ENCODE assay signal across 32 cellular contexts in the genomic region with DNA sequence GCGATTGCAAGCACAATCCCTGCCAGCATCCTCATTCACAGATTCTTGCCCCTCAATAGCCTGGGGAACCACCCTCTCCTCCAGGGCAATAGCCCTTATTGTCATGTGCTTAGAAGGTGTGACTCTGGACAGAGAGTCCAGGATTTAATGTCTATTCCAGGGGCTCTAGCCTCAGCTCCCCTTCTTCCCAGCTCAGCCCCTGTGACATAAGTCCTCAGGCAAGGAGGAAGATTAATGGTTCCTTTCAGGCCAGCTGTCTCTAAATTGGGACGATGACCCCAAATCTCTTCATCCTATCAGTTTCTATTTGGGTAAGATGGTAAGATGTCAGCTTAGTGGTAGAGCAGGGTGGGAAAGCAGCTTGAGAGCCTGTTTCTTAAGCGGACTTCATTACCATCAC. TPM values are rescaled to one million over a fixed set of nuclear protein-coding genes. Genes with fewer than 3 reads are reported as not detected.
"Had no signal": no experiment of that assay in that cellular context is flagged by ENCODE, and none has a peak within 500 bp of the region (broad histone marks: within the 10 kb centered on the region; RNA-seq: fewer than 3 reads in every experiment).

No MANE protein-coding gene starts in this region.

- H3K27me3 ChIP-seq: ascending aorta, cardiac muscle cell had no signal

- H3K27ac ChIP-seq: ascending aorta, cardiac muscle cell, VCaP had no signal

- DNase-seq: activated CD4-positive, alpha-beta memory T cell treated with anti-CD3 and anti-CD28 coated beads, Interleukin-2, amount 10 ng/mL, durations not matched to agents 7 days and 5 days; activated CD4-positive, alpha-beta T cell treated with anti-CD3 and anti-CD28 coated beads for 1 hour; activated CD4-positive, alpha-beta T cell treated with anti-CD3 and anti-CD28 coated beads for 36 hours; activated CD4-positive, alpha-beta T cell treated with anti-CD3 and anti-CD28 coated beads for 48 hours; activated CD4-positive, alpha-beta T cell treated with anti-CD3 and anti-CD28 coated beads, Interleukin-2, amount 10 ng/mL, durations not matched to agents 7 days and 5 days; activated CD4-positive, alpha-beta T cell treated with anti-CD3 and anti-CD28 coated beads, Interleukin-2, amount 50 U/mL, for 48 hours; activated CD4-positive, CD25-positive, alpha-beta regulatory T cell; activated CD8-positive, alpha-beta memory T cell treated with anti-CD3 and anti-CD28 coated beads for 24 hours; activated CD8-positive, alpha-beta memory T cell treated with anti-CD3 and anti-CD28 coated beads, Interleukin-2, amount 10 ng/mL, durations not matched to agents 7 days and 5 days; activated CD8-positive, alpha-beta memory T cell treated with anti-CD3 and anti-CD28 coated beads, Interleukin-2, amount 50 U/mL, for 48 hours; activated CD8-positive, alpha-beta T cell treated with anti-CD3 and anti-CD28 coated beads, Interleukin-2, amount 10 ng/mL, durations not matched to agents 7 days and 5 days; activated effector memory CD4-positive, alpha-beta T cell treated with Interleukin-2 at 50 U/mL for 16 hours; activated gamma-delta T cell; activated naive CD4-positive, alpha-beta T cell treated with anti-CD3 and anti-CD28 coated beads, Interleukin-2, amount 10 ng/mL, durations not matched to agents 7 days and 5 days; activated naive CD4-positive, alpha-beta T cell treated with Interleukin-2 at 50 U/mL for 16 hours; activated naive CD8-positive, alpha-beta T cell treated with anti-CD3 and anti-CD28 coated beads, Interleukin-2, amount 10 ng/mL, durations not matched to agents 7 days and 5 days; activated naive CD8-positive, alpha-beta T cell treated with anti-CD3 and anti-CD28 coated beads, Interleukin-2, amount 50 U/mL, for 24 hours; activated T-cell treated with anti-CD3 and anti-CD28 coated beads, Interleukin-2, amount 50 U/mL, for 24 hours; activated T-cell treated with anti-CD3 and anti-CD28 coated beads, Interleukin-2, amount 50 U/mL, for 48 hours; amygdala; anterior cingulate cortex; caudate nucleus; cerebellar nuclear complex; T-helper 2 cell; T-helper 9 cell had no signal

- H3K9me3 ChIP-seq: ascending aorta had no signal

- H3K4me1 ChIP-seq: ascending aorta had no signal

- H3K36me3 ChIP-seq: ascending aorta, cardiac muscle cell had no signal

- ATAC-seq: activated CD4-positive, alpha-beta T cell treated with anti-CD3 and anti-CD28 coated beads for 36 hours; activated CD4-positive, CD25-positive, alpha-beta regulatory T cell treated with anti-CD3 and anti-CD28 coated beads, Interleukin-2, amount 50 U/mL, for 24 hours; activated CD8-positive, alpha-beta memory T cell treated with anti-CD3 and anti-CD28 coated beads, Interleukin-2, amount 10 ng/mL, durations not matched to agents 7 days and 5 days; activated CD8-positive, alpha-beta T cell treated with anti-CD3 and anti-CD28 coated beads, Interleukin-2, amount 10 ng/mL, durations not matched to agents 7 days and 5 days; activated naive CD8-positive, alpha-beta T cell treated with anti-CD3 and anti-CD28 coated beads, Interleukin-2, amount 50 U/mL, for 24 hours; WTC11 had no signal

- H3K4me3 ChIP-seq: ascending aorta, cardiac muscle cell had no signal

RNA-seq across cellular contexts. Expression of a gene that starts 8.1 kb away (rescaled TPM):
- total RNA-seq: activated CD4-positive, alpha-beta T cell treated with anti-CD3 and anti-CD28 coated beads for 36 hours; activated CD8-positive, alpha-beta memory T cell treated with anti-CD3 and anti-CD28 coated beads, Interleukin-2, amount 10 ng/mL, durations not matched to agents 7 days and 5 days; activated CD8-positive, alpha-beta T cell treated with anti-CD3 and anti-CD28 coated beads, Interleukin-2, amount 10 ng/mL, durations not matched to agents 7 days and 5 days; activated naive CD8-positive, alpha-beta T cell treated with anti-CD3 and anti-CD28 coated beads, Interleukin-2, amount 10 ng/mL, durations not matched to agents 7 days and 5 days; activated T-helper 2 cell treated with anti-CD3 and anti-CD28 coated beads, Interferon-gamma antibody, Interleukin-2, Interleukin-4, amounts not matched to agents 10 μg/mL and 5 μg/mL and 100 μg/mL, durations not matched to agents 14 hours and 24 hours and 36 hours; ascending aorta; bronchial epithelial cell had no signal
